6 cellular contexts compared by ENCODE assay signal in genomic region chr11:65047581-65048422, GRCh38. TPM values are rescaled to one million over a fixed set of nuclear protein-coding genes. Genes with fewer than 3 reads are reported as not detected.
DNase-seq lines count a peak whose midpoint lies in the region; ATAC-seq lines count a peak whose summit lies in the region.

No MANE protein-coding gene starts in this region.

- H3K4me1 ChIP-seq in duodenal mucosa (ENCODE audit: control insufficient read depth in 1 of 2, insufficient read depth in 2 of 2, low read length in 2 of 2): peaks cover 8 to 27% of the 10 kb centered on the region in 2 donors

- H3K27ac ChIP-seq in duodenal mucosa (ENCODE audit: low read depth, low read length): no peak overlapping the region

- DNase-seq in H7: peak; percentile 93
- peak; percentile 41 for DNase-seq in retina

- H3K9ac ChIP-seq in duodenal mucosa (ENCODE audit: low read depth in 1 of 2, low read length in 2 of 2): peak overlapping the region; percentile 37 to 63

- no peaks in the 10 kb centered on the region for H3K9me3 ChIP-seq in duodenal mucosa (ENCODE audit: control insufficient read depth in 1 of 2, low read length in 2 of 2)

- ATAC-seq in GM21619 (IDR thresholded peaks at IDR 0.05; ENCODE audit: unreplicated experiment): no peak
- no peak for ATAC-seq in HG03457 (IDR thresholded peaks at IDR 0.05; ENCODE audit: unreplicated experiment)
- ATAC-seq in HG03196 (IDR thresholded peaks at IDR 0.05; ENCODE audit: unreplicated experiment): no peak

- H3K36me3 ChIP-seq in H7 (replicated peaks; ENCODE audit: control insufficient read depth, insufficient read depth, low read length) (peaks cover 7% of the 10 kb centered on the region), duodenal mucosa (ENCODE audit: control insufficient read depth in 1 of 2, insufficient read depth in 2 of 2, low read length in 2 of 2) (peaks cover 9 to 21% of the 10 kb centered on the region in 2 donors)

- H3K27me3 ChIP-seq in H7 (ENCODE audit: control insufficient read depth, insufficient read depth, low read length) (no peaks in the 10 kb centered on the region; the same call in 1 of the 2 replicates), duodenal mucosa (ENCODE audit: control insufficient read depth in 1 of 2, insufficient read depth in 2 of 2, low read length in 2 of 2) (no peaks in the 10 kb centered on the region)

- peak overlapping the region; percentile 30 for H3K4me3 ChIP-seq in H7 (ENCODE audit: insufficient read depth, low read depth, low read length)
- peak overlapping the region; percentile 58 to 61 for H3K4me3 ChIP-seq in duodenal mucosa (ENCODE audit: low read depth in 1 of 2, low read length in 2 of 2)

RNA-seq across cellular contexts. Expression of gene SAC3D1, which starts 6.8 kb away (rescaled TPM):
- 15.4 TPM in 2 replicates for total RNA-seq in H7 (2014; rRNA removed; shearing (Covaris generic))

RNA-seq across cellular contexts. Expression of gene NAALADL1, which starts 10.6 kb away (rescaled TPM):
- total RNA-seq in H7 (2014; rRNA removed; shearing (Covaris generic)): 1.4 and 2.4 TPM in 2 replicates

RNA-seq across cellular contexts. Expression of gene SNX15, which starts 20.6 kb away (rescaled TPM):
- total RNA-seq in H7 (2014; rRNA removed; shearing (Covaris generic)): 11.8 and 12.7 TPM in 2 replicates

RNA-seq across cellular contexts. Expression of gene ARL2, which starts 33.8 kb away (rescaled TPM):
- total RNA-seq in H7 (2014; rRNA removed; shearing (Covaris generic)): 219 and 221 TPM in 2 replicates

RNA-seq across cellular contexts. Expression of gene CDCA5, which starts 36.0 kb away (rescaled TPM):
- 83.8 and 88.7 TPM in 2 replicates for total RNA-seq in H7 (2014; rRNA removed; shearing (Covaris generic))
